Comparison of ENCODE assay signal across 9 cellular contexts in genomic region chr2:69616755-69617154, GRCh38. TPM values are rescaled to one million over a fixed set of nuclear protein-coding genes. Genes with fewer than 3 reads are reported as not detected.
DNase-seq lines count a peak whose midpoint lies in the region; ATAC-seq and TF ChIP-seq lines count a peak whose summit lies in the region.
"Had no signal": no experiment of that assay in that cellular context is flagged by ENCODE, and none has a peak within 500 bp of the region (broad histone marks: within the 10 kb centered on the region; RNA-seq: fewer than 3 reads in every experiment).

No MANE protein-coding gene starts in this region.

- H3K27me3 Mint-ChIP-seq in stimulated activated naive CD8-positive, alpha-beta T cell treated with anti-CD3 and anti-CD28 coated beads, Interleukin-15, Interleukin-2, amounts not matched to agents 100 ng/mL and 50 ng/mL, for 24 hours, result no peaks in the 10 kb centered on the region

- H3K4me3 Mint-ChIP-seq in stimulated activated naive CD8-positive, alpha-beta T cell treated with anti-CD3 and anti-CD28 coated beads, Interleukin-15, Interleukin-2, amounts not matched to agents 100 ng/mL and 50 ng/mL, for 24 hours, result peak overlapping the region; percentile 64

- H3K4me1 ChIP-seq in RWPE2 (ENCODE audit: insufficient read depth, poor library complexity, severe bottlenecking), result peaks cover 18% of the 10 kb centered on the region

- no peaks in the 10 kb centered on the region for H3K27me3 ChIP-seq in RWPE2 (ENCODE audit: insufficient read depth, poor library complexity, severe bottlenecking)

- H3K9me3 Mint-ChIP-seq in stimulated activated naive CD8-positive, alpha-beta T cell treated with anti-CD3 and anti-CD28 coated beads, Interleukin-15, Interleukin-2, amounts not matched to agents 100 ng/mL and 50 ng/mL, for 24 hours, result peaks cover 13% of the 10 kb centered on the region

- no peaks in the 10 kb centered on the region for H3K36me3 ChIP-seq in RWPE2 (ENCODE audit: low read depth)

- no peaks in the 10 kb centered on the region for H3K9me3 ChIP-seq in RWPE2 (ENCODE audit: severe bottlenecking)

- H3K27ac Mint-ChIP-seq in stimulated activated naive CD8-positive, alpha-beta T cell treated with anti-CD3 and anti-CD28 coated beads, Interleukin-15, Interleukin-2, amounts not matched to agents 100 ng/mL and 50 ng/mL, for 24 hours, result peak overlapping the region; percentile 84

- peak; percentile 77 for DNase-seq in activated effector memory CD4-positive, alpha-beta T cell treated with anti-CD3 and anti-CD28 coated beads, Interleukin-2, amount 50 U/mL, for 16 hours
- no peak for DNase-seq in activated effector memory CD4-positive, alpha-beta T cell treated with Interleukin-2 at 50 U/mL for 16 hours
- DNase-seq in RWPE2 (ENCODE audit: low spot score) (no peak), dermis blood vessel endothelial cell (peak; percentile 61), HEK293T (ENCODE audit: extremely low spot score) (no peak), cortex of kidney (lab: John Stamatoyannopoulos, UW) (no peak)
- DNase-seq: OCI-M1 had no signal

- no peak overlapping the region for H3K4me3 ChIP-seq in RWPE2 (ENCODE audit: severe bottlenecking)

- H3K36me3 Mint-ChIP-seq in stimulated activated naive CD8-positive, alpha-beta T cell treated with anti-CD3 and anti-CD28 coated beads, Interleukin-15, Interleukin-2, amounts not matched to agents 100 ng/mL and 50 ng/mL, for 24 hours (ENCODE audit: low read depth), result peaks cover 39% of the 10 kb centered on the region

- ATAC-seq in RWPE2 (ENCODE audit: low read depth), result peak; percentile 76
- no peak for ATAC-seq in GM21717 (IDR thresholded peaks at IDR 0.05; ENCODE audit: unreplicated experiment)

- POLR2A ChIA-PET in HEK293T (lab: Yijun Ruan, JAX), result no interaction called here

- no peak for TF ChIP-seq CTCF in RWPE2 (IDR thresholded peaks at IDR 0.05; ENCODE audit: poor library complexity, severe bottlenecking)

- H3K27ac ChIP-seq in RWPE2 (ENCODE audit: poor library complexity, severe bottlenecking), result no peak overlapping the region

- peaks cover 3% of the 10 kb centered on the region for H3K4me1 Mint-ChIP-seq in stimulated activated naive CD8-positive, alpha-beta T cell treated with anti-CD3 and anti-CD28 coated beads, Interleukin-15, Interleukin-2, amounts not matched to agents 100 ng/mL and 50 ng/mL, for 24 hours (ENCODE audit: low read depth)

- CTCF ChIA-PET in HEK293T (lab: Yijun Ruan, JAX), result no interaction called here

TF ChIP-seq in HEK293T, 16 proteins besides CTCF, POLR2A, EP300 and RAD21:
- TF ChIP-seq ARNT (IDR thresholded peaks at IDR 0.05) (no peak), FOXM1 (IDR thresholded peaks at IDR 0.05; ENCODE audit: borderline replicate concordance) (no peak), FOXA1 (IDR thresholded peaks at IDR 0.05) (no peak), CTBP1 (IDR thresholded peaks at IDR 0.05; ENCODE audit: borderline replicate concordance) (no peak), PKNOX1 (IDR thresholded peaks at IDR 0.05) (no peak), BHLHE40 (IDR thresholded peaks at IDR 0.05; ENCODE audit: borderline replicate concordance) (no peak), HDGF (IDR thresholded peaks at IDR 0.05; ENCODE audit: borderline replicate concordance) (no peak), TARDBP (IDR thresholded peaks at IDR 0.05) (no peak), L3MBTL2 (conservative IDR thresholded peaks at IDR 0.05) (no peak), FOXK2 (IDR thresholded peaks at IDR 0.05) (no peak), ELF4 (IDR thresholded peaks at IDR 0.05) (no peak), NFRKB (IDR thresholded peaks at IDR 0.05) (no peak), LEF1 (IDR thresholded peaks at IDR 0.05; ENCODE audit: borderline replicate concordance) (no peak), SUZ12 (IDR thresholded peaks at IDR 0.05) (no peak), SP1 (IDR thresholded peaks at IDR 0.05) (no peak), ZNF384 (IDR thresholded peaks at IDR 0.05) (no peak)

RNA-seq across cellular contexts. Expression of gene AAK1, which starts 26.8 kb away (rescaled TPM):
- 23.8 and 48.8 TPM in 2 replicates for total RNA-seq in dermis blood vessel endothelial cell

Comparison
In these comparisons a context has a peak if more than half of its experiments do, and no peak if none do; other contexts are left out.
1. DNase-seq: peak in activated effector memory CD4-positive, alpha-beta T cell treated with anti-CD3 and anti-CD28 coated beads, Interleukin-2, amount 50 U/mL, for 16 hours (single experiment) and dermis blood vessel endothelial cell (single experiment); none in activated effector memory CD4-positive, alpha-beta T cell treated with Interleukin-2 at 50 U/mL for 16 hours (single experiment), RWPE2 (single experiment), HEK293T (single experiment) and cortex of kidney (single experiment).